In genomic region chr1:161185282-161185682, GRCh38 we compare ENCODE assay signal across 8 cellular contexts. TPM values are rescaled to one million over a fixed set of nuclear protein-coding genes. Genes with fewer than 3 reads are reported as not detected.
A peak's percentile ranks its signal among the peaks of the same experiment; 100 is the strongest.
DNase-seq lines count a peak whose midpoint lies in the region; ATAC-seq and TF ChIP-seq lines count a peak whose summit lies in the region.

No MANE protein-coding gene starts in this region.

- in situ Hi-C loops in GM18951 (cut with MboI; ENCODE audit: low sequenced_read_pairs, unreplicated experiment), result no loop called here

- H3K27ac ChIP-seq in ACC112 (ENCODE audit: low read depth, low read length) (peak overlapping the region; percentile 51), Peyer's patch (peak overlapping the region; percentile 54 to 80 (median 70)), left ventricle myocardium inferior (replicated peaks) (peak overlapping the region; percentile 80)

- H3K36me3 Mint-ChIP-seq in type B pancreatic cell, result no peaks in the 10 kb centered on the region

- H3K27ac Mint-ChIP-seq in type B pancreatic cell, result no peak overlapping the region

- no peaks in the 10 kb centered on the region for H3K4me1 Mint-ChIP-seq in type B pancreatic cell (ENCODE audit: unreplicated experiment)

- no peaks in the 10 kb centered on the region for H3K9me3 Mint-ChIP-seq in type B pancreatic cell

- H3K9me3 ChIP-seq in Peyer's patch (no peaks in the 10 kb centered on the region), left ventricle myocardium inferior (replicated peaks) (no peaks in the 10 kb centered on the region)

- H3K4me3 ChIP-seq in ACC112 (ENCODE audit: low read depth, low read length) (no peak overlapping the region), Peyer's patch (no peak overlapping the region), left ventricle myocardium inferior (no peak overlapping the region)

- H3K4me1 ChIP-seq in ACC112 (ENCODE audit: control insufficient read depth, insufficient read depth, low read length, unreplicated experiment), result peaks cover 40% of the 10 kb centered on the region
- H3K4me1 ChIP-seq in Peyer's patch, result peaks cover 0 to 23% (median 3%) of the 10 kb centered on the region in 4 donors
- peaks cover 48% of the 10 kb centered on the region for H3K4me1 ChIP-seq in left ventricle myocardium inferior

- peak overlapping the region; percentile 61 for H2AFZ ChIP-seq in ACC112 (ENCODE audit: low read length, unreplicated experiment)

- H3K36me3 ChIP-seq in ACC112 (ENCODE audit: insufficient read depth, low read length), result 0 out of 2 replicates have a peak, but pooled peaks cover 2% of the 10 kb centered on the region
- no peaks in the 10 kb centered on the region for H3K36me3 ChIP-seq in Peyer's patch
- no peaks in the 10 kb centered on the region for H3K36me3 ChIP-seq in left ventricle myocardium inferior

- H3K27me3 ChIP-seq in ACC112 (ENCODE audit: insufficient read depth, low read length) (no peaks in the 10 kb centered on the region), Peyer's patch (no peaks in the 10 kb centered on the region), left ventricle myocardium inferior (ENCODE audit: low read depth) (no peaks in the 10 kb centered on the region)

- H3K27me3 Mint-ChIP-seq in type B pancreatic cell, result no peaks in the 10 kb centered on the region

- TF ChIP-seq POLR2A in GM18951 (IDR thresholded peaks at IDR 0.05; ENCODE audit: extremely low read depth, insufficient read depth, insufficient read length), result peak; percentile 38
- no peak for TF ChIP-seq POLR2A in Peyer's patch (IDR thresholded peaks at IDR 0.05)

- intact Hi-C loops in left ventricle myocardium inferior (cut with micrococcal nuclease), result no loop called here

- TF ChIP-seq CTCF in Peyer's patch (IDR thresholded peaks at IDR 0.05), result no peak
- no peak for TF ChIP-seq CTCF in left ventricle myocardium inferior (IDR thresholded peaks at IDR 0.05; ENCODE audit: borderline replicate concordance)
- TF ChIP-seq CTCF in type B pancreatic cell (conservative IDR thresholded peaks at IDR 0.05), result no peak

- peak; percentile 7 to 93 (median 90) for DNase-seq in Peyer's patch
- DNase-seq in activated naive CD4-positive, alpha-beta T cell treated with Interleukin-2 at 50 U/mL for 16 hours, result peak; percentile 72
- peak; percentile 78 for DNase-seq in left ventricle myocardium inferior
- DNase-seq in stimulated activated CD4-positive, alpha-beta T cell treated with anti-CD3 and anti-CD28 coated beads, Interleukin-2, amount 100 ng/mL, for 4 hours (ENCODE audit: low read depth), result peak; percentile 50
- DNase-seq in type B pancreatic cell (ENCODE audit: extremely low spot score, unreplicated experiment), result no peak

- no peaks in the 10 kb centered on the region for H3K79me2 ChIP-seq in ACC112 (ENCODE audit: control insufficient read depth, insufficient read depth, low read length, unreplicated experiment)

- peak; percentile 55 for ATAC-seq in HG03135 (IDR thresholded peaks at IDR 0.05; ENCODE audit: unreplicated experiment)

- no peak overlapping the region for H3K4me3 Mint-ChIP-seq in type B pancreatic cell

RNA-seq across cellular contexts. Expression of gene B4GALT3, which starts 8.0 kb away (rescaled TPM):
- total RNA-seq in Peyer's patch (10 to 100 TPM; 25.2 to 34.1 (median 29.4) TPM), left ventricle myocardium inferior (23.2 TPM), type B pancreatic cell (ENCODE audit: low replicate concordance) (42.4 and 48.5 TPM in 2 replicates)

RNA-seq across cellular contexts. Expression of gene ADAMTS4, which starts 13.6 kb away (rescaled TPM):
- 10 to 100 TPM in 1 of 4 donors, 1 to 10 TPM in 2, under 1 TPM in 1; 0.18 to 65.2 (median 1.9) TPM for total RNA-seq in Peyer's patch
- 14.1 TPM for total RNA-seq in left ventricle myocardium inferior
- 0.10 and 2.5 TPM in 2 replicates for total RNA-seq in type B pancreatic cell (ENCODE audit: low replicate concordance)

RNA-seq across cellular contexts. Expression of gene NDUFS2, which starts 16.9 kb away (rescaled TPM):
- total RNA-seq in Peyer's patch (100 to 1,000 TPM; 157 to 192 (median 176) TPM), left ventricle myocardium inferior (302 TPM), type B pancreatic cell (ENCODE audit: low replicate concordance) (93.1 and 97.4 TPM in 2 replicates)

RNA-seq across cellular contexts. Expression of gene PPOX, which starts 19.1 kb away (rescaled TPM):
- total RNA-seq in Peyer's patch (10 to 100 TPM in 3 of 4 donors, 1 to 10 TPM in 1; 9.5 to 38.0 (median 20.9) TPM), left ventricle myocardium inferior (15.2 TPM), type B pancreatic cell (ENCODE audit: low replicate concordance) (25.7 and 43.6 TPM in 2 replicates)

RNA-seq across cellular contexts. Expression of gene USP21, which starts 26.0 kb away (rescaled TPM):
- total RNA-seq in Peyer's patch (10 to 100 TPM; 11.6 to 52.8 (median 39.0) TPM), left ventricle myocardium inferior (20.0 TPM), type B pancreatic cell (ENCODE audit: low replicate concordance) (31.6 and 45.7 TPM in 2 replicates)
